Comparison of ENCODE assay signal across 8 cellular contexts in the genomic region with DNA sequence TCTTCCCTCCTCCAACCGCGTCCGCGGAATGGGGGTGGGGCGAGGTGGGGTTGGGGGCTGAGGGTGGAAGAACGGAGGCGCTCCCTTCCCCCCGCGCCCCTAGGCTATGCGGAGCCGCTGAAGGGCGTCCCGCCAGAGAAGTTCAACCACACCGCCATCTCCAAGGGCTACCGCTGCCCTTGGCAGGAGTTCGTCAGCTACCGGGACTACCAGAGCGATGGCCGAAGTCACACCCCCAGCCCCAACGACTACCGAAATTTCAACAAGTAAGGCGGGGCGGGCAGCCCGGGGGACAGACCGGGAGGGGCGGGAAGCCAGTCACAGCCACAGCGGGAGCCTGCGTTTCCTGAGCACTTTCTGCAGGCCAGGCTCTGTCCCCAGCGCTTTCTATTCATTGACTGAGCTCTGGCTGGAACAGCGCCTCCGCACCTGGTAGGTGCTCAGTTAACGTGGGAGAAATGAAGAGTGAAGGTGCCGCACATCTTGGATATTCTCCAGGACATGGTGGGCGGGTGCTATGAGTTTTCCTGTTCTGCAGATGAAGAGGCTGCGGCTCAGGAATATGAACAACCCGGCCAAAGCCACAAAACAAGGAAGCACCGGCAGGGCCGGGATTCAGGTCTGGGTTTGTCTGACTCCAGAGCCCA. TPM values are rescaled to one million over a fixed set of nuclear protein-coding genes. Genes with fewer than 3 reads are reported as not detected.
DNase-seq lines count a peak whose midpoint lies in the region; ATAC-seq and TF ChIP-seq lines count a peak whose summit lies in the region.

No MANE protein-coding gene starts in this region.

- H3K4me2 ChIP-seq in BLaER1 treated with 17β-estradiol and CSF1 and Interleukin-3, amounts not matched to agents 10 nM and 100 nM, result peak overlapping the region; percentile 95 to 100 (median 99)

- 0 out of 22 replicates have a peak, but pooled peaks cover 0 to 7% (median 0%) of the 10 kb centered on the region in 11 experiments for H4K20me1 ChIP-seq in BLaER1 treated with 17β-estradiol and CSF1 and Interleukin-3, amounts not matched to agents 10 nM and 100 nM

- H3K4me3 ChIP-seq in BLaER1 treated with 17β-estradiol and CSF1 and Interleukin-3, amounts not matched to agents 10 nM and 100 nM, result peak overlapping the region; percentile 49 to 73 (median 63)

- H3K27me3 ChIP-seq in BLaER1 treated with 17β-estradiol and CSF1 and Interleukin-3, amounts not matched to agents 10 nM and 100 nM, result peaks cover 23 to 35% (median 29%) of the 10 kb centered on the region in 11 experiments
- peaks cover 14% of the 10 kb centered on the region for H3K27me3 ChIP-seq in foreskin keratinocyte

- no peaks in the 10 kb centered on the region for H3K9me3 ChIP-seq in BLaER1 treated with 17β-estradiol and CSF1 and Interleukin-3, amounts not matched to agents 10 nM and 100 nM (replicated peaks in 1 of 11)

- H3K9ac ChIP-seq in BLaER1 treated with 17β-estradiol and CSF1 and Interleukin-3, amounts not matched to agents 10 nM and 100 nM, result peak overlapping the region; percentile 56 to 74 (median 71); a peak in 21 of 22 replicates

- peaks cover 17 to 31% (median 23%) of the 10 kb centered on the region in 10 experiments for H3K4me1 ChIP-seq in BLaER1 treated with 17β-estradiol and CSF1 and Interleukin-3, amounts not matched to agents 10 nM and 100 nM
- H3K4me1 ChIP-seq in foreskin keratinocyte, result peaks cover 3% of the 10 kb centered on the region

- peaks cover 0 to 5% (median 0%) of the 10 kb centered on the region in 11 experiments; a peak in 1 of 22 replicates for H3K36me3 ChIP-seq in BLaER1 treated with 17β-estradiol and CSF1 and Interleukin-3, amounts not matched to agents 10 nM and 100 nM

- peak; percentile 18 for DNase-seq in activated T-cell treated with anti-CD3 and anti-CD28 coated beads for 48 hours (ENCODE audit: low read depth)
- DNase-seq in foreskin keratinocyte, result peak; percentile 54 to 71
- no peak for DNase-seq in omental fat pad (ENCODE audit: low spot score)
- DNase-seq in foreskin melanocyte, result no peak

- TF ChIP-seq CTCF in foreskin keratinocyte (conservative IDR thresholded peaks at IDR 0.05) (peak; percentile 36), omental fat pad (IDR thresholded peaks at IDR 0.05) (no peak)

- H3K27ac ChIP-seq in BLaER1 treated with 17β-estradiol and CSF1 and Interleukin-3, amounts not matched to agents 10 nM and 100 nM, result peak overlapping the region in 8 of 11 experiments; percentile 43 to 69 (median 59); a peak in 13 of 22 replicates
- H3K27ac ChIP-seq in foreskin keratinocyte, result no peak overlapping the region

- peak; percentile 51 for ATAC-seq in HG03354 (IDR thresholded peaks at IDR 0.05; ENCODE audit: poor library complexity, severe bottlenecking, unreplicated experiment)
- ATAC-seq in foreskin keratinocyte, result peak; percentile 61
- ATAC-seq in omental fat pad (ENCODE audit: low FRiP score), result peak; percentile 53
- ATAC-seq in HG02588 (IDR thresholded peaks at IDR 0.05; ENCODE audit: unreplicated experiment), result no peak
- ATAC-seq in HG02623 (IDR thresholded peaks at IDR 0.05; ENCODE audit: unreplicated experiment), result no peak

RNA-seq across cellular contexts. Expression of a gene that starts 11.3 kb away (rescaled TPM):
- total RNA-seq in foreskin keratinocyte (0.34 and 0.53 TPM in 2 replicates), omental fat pad (1 to 10 TPM in 1 of 4 donors, under 1 TPM in 2, not detected in 1; 0.28 to 1.7 (median 0.56) TPM)
- polyA plus RNA-seq in foreskin keratinocyte, result 0.33 and 0.35 TPM in 2 replicates

RNA-seq across cellular contexts. Expression of a gene that starts 28.5 kb away (rescaled TPM):
- total RNA-seq in foreskin keratinocyte (43.2 and 47.2 TPM in 2 replicates), omental fat pad (10 to 100 TPM; 38.3 to 42.0 (median 40.5) TPM)
- 29.0 and 33.9 TPM in 2 replicates for polyA plus RNA-seq in foreskin keratinocyte

RNA-seq across cellular contexts. Expression of a gene that starts 31.9 kb away (rescaled TPM):
- 8.8 and 10.1 TPM in 2 replicates for total RNA-seq in foreskin keratinocyte
- 6.9 and 7.0 TPM in 2 replicates for polyA plus RNA-seq in foreskin keratinocyte
- 10 to 100 TPM; 12.2 to 43.6 (median 26.1) TPM for total RNA-seq in omental fat pad

Comparison
In these comparisons a context has a peak if more than half of its experiments do, and no peak if none do; other contexts are left out.
1. ATAC-seq: peak in HG03354 (single experiment), foreskin keratinocyte (single experiment) and omental fat pad (single experiment); none in HG02588 (single experiment) and HG02623 (single experiment).
2. DNase-seq: peak in activated T-cell treated with anti-CD3 and anti-CD28 coated beads for 48 hours (single experiment) and foreskin keratinocyte (2 of 2); none in omental fat pad (single experiment) and foreskin melanocyte (single experiment).